In genomic region chrX:39629001-39629400, GRCh38 we compare ENCODE assay signal across 24 cellular contexts.
"Had no signal": no experiment of that assay in that cellular context is flagged by ENCODE, and none has a peak within 500 bp of the region (broad histone marks: within the 10 kb centered on the region; RNA-seq: fewer than 3 reads in every experiment).

No MANE protein-coding gene starts in this region.

- DNase-seq: activated CD4-positive, alpha-beta T cell treated with anti-CD3 and anti-CD28 coated beads for 4 hours; activated CD4-positive, alpha-beta T cell treated with anti-CD3 and anti-CD28 coated beads, Interleukin-2, amount 50 U/mL, for 4 hours; activated CD8-positive, alpha-beta memory T cell treated with anti-CD3 and anti-CD28 coated beads, Interleukin-2, amount 50 U/mL, for 4 hours; activated effector memory CD4-positive, alpha-beta T cell treated with anti-CD3 and anti-CD28 coated beads, Interleukin-2, amount 50 U/mL, for 16 hours; activated naive CD4-positive, alpha-beta T cell treated with anti-CD3 and anti-CD28 coated beads for 36 hours; activated naive CD8-positive, alpha-beta T cell treated with anti-CD3 and anti-CD28 coated beads for 36 hours; activated T-cell treated with anti-CD3 and anti-CD28 coated beads, Interleukin-2, amount 50 U/mL, for 1 hour; adrenal gland; aorta; body of pancreas; dorsolateral prefrontal cortex; effector memory CD4-positive, alpha-beta T cell; erythroblast; head of caudate nucleus; hypothalamus; immature natural killer cell; left ventricle myocardium inferior; right lobe of liver; stimulated activated CD4-positive, alpha-beta T cell treated with anti-CD3 and anti-CD28 coated beads, Interleukin-4, amount 100 ng/mL, for 1 hour; stimulated activated naive CD8-positive, alpha-beta T cell treated with anti-CD3 and anti-CD28 coated beads, Interleukin-15, Interleukin-2, amounts not matched to agents 100 U/mL and 50 U/mL, for 24 hours; testis; transverse colon had no signal

- H3K36me3 ChIP-seq: adrenal gland, gastroesophageal sphincter, left ventricle myocardium inferior, right lobe of liver, transverse colon had no signal

- H3K27me3 ChIP-seq: body of pancreas, gastroesophageal sphincter, right lobe of liver, testis, transverse colon had no signal

- H3K4me3 ChIP-seq: adrenal gland, body of pancreas, coronary artery, dorsolateral prefrontal cortex, gastroesophageal sphincter, left ventricle myocardium inferior, right lobe of liver, testis, transverse colon had no signal
